Comparison of ENCODE assay signal across 1 cellular context in the genomic region with DNA sequence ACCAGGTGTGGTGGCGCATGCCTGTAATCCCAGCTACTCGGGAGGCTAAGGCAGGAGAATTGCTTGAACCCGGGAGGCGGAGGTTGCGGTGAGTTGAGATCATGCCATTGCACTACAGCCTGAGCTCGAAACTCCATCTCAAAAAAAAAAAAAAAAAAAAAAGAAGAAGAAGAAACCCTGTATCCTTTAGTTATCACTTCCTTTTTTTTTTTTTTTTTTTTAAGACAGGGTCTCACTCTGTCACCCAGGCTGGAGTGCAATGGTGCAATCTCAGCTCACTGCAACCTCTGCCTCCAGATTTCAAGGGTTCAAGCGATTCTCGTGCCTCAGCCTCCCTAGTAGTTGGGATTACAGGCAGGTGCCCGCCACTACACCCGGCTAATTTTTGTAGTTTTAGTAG. TPM values are rescaled to one million over a fixed set of nuclear protein-coding genes. Genes with fewer than 3 reads are reported as not detected.
"Had no signal": no experiment of that assay in that cellular context is flagged by ENCODE, and none has a peak within 500 bp of the region (broad histone marks: within the 10 kb centered on the region; RNA-seq: fewer than 3 reads in every experiment).

No MANE protein-coding gene starts in this region.

RNA-seq across cellular contexts. Expression of gene KCNK17, which starts 27.6 kb away (rescaled TPM):
- polyA plus RNA-seq: SK-N-SH had no signal

RNA-seq across cellular contexts. Expression of gene KCNK16, which starts 35.9 kb away (rescaled TPM):
- polyA plus RNA-seq: SK-N-SH had no signal

RNA-seq across cellular contexts. Expression of gene KCNK5, which starts 57.3 kb away (rescaled TPM):
- polyA plus RNA-seq: SK-N-SH had no signal
